In genomic region chr19:40695881-40696280, GRCh38 we compare ENCODE assay signal across 18 cellular contexts. TPM values are rescaled to one million over a fixed set of nuclear protein-coding genes. Genes with fewer than 3 reads are reported as not detected.
DNase-seq lines count a peak whose midpoint lies in the region; TF ChIP-seq lines count a peak whose summit lies in the region.
"Had no signal": no experiment of that assay in that cellular context is flagged by ENCODE, and none has a peak within 500 bp of the region (broad histone marks: within the 10 kb centered on the region; RNA-seq: fewer than 3 reads in every experiment).

No MANE protein-coding gene starts in this region.

- dilution Hi-C loops in mammary epithelial cell (cut with HindIII; ENCODE audit: low sequenced_read_pairs), result loop anchor here (10.0 kb wide), 1 partner anchor 141 kb away; no protein-coding TSS in a partner anchor

- H3K36me3 Mint-ChIP-seq in glutamatergic neuron (ENCODE audit: unreplicated experiment), result no peaks in the 10 kb centered on the region

- H3K27me3 Mint-ChIP-seq in glutamatergic neuron (ENCODE audit: unreplicated experiment), result peaks cover 7% of the 10 kb centered on the region
- H3K27me3 Mint-ChIP-seq: CD4-positive, alpha-beta T cell; CD8-positive, alpha-beta memory T cell had no signal

- peaks cover 23% of the 10 kb centered on the region for H3K4me1 Mint-ChIP-seq in glutamatergic neuron (ENCODE audit: low read depth, unreplicated experiment)

- H3K9me3 Mint-ChIP-seq in glutamatergic neuron (ENCODE audit: unreplicated experiment), result peaks cover 10% of the 10 kb centered on the region
- H3K9me3 Mint-ChIP-seq: CD14-positive monocyte; CD4-positive, alpha-beta T cell; CD8-positive, alpha-beta memory T cell had no signal

- CTCF ChIA-PET in RWPE1 (lab: Yijun Ruan, JAX) (no interaction called here), mammary epithelial cell (lab: Charles Lee; ENCODE audit: low non-redundant PET) (no interaction called here), A673 (lab: Charles Lee) (interaction anchor here (0.6 kb wide), 1 partner anchor 229 kb away, joined by 3 read pairs; the partner anchor contains the start of gene SPTBN4)

- H2AFZ ChIP-seq in mammary epithelial cell (ENCODE audit: low read depth, low read length), result no peak overlapping the region
- H2AFZ ChIP-seq: GM23248 had no signal

- H3K9ac ChIP-seq in liver (ENCODE audit: low read depth in 1 of 2, low read length in 2 of 2) (no peak overlapping the region), mammary epithelial cell (ENCODE audit: insufficient read depth, low read length) (no peak overlapping the region)
- H3K9ac ChIP-seq: GM23248 had no signal

- no peaks in the 10 kb centered on the region for H3K27me3 ChIP-seq in liver (ENCODE audit: control insufficient read depth in 4 of 4, insufficient read depth in 4 of 4, low read length in 3 of 4)
- no peaks in the 10 kb centered on the region for H3K27me3 ChIP-seq in mammary epithelial cell (ENCODE audit: insufficient read depth, low read length)
- H3K27me3 ChIP-seq in A673 (replicated peaks; ENCODE audit: insufficient read depth, low read depth, low read length, poor library complexity), result no peaks in the 10 kb centered on the region
- H3K27me3 ChIP-seq: BE2C; BLaER1 treated with 17β-estradiol and CSF1 and Interleukin-3, amounts not matched to agents 10 nM and 100 nM had no signal

- H4K20me1 ChIP-seq in mammary epithelial cell (ENCODE audit: insufficient read depth, low read length), result no peaks in the 10 kb centered on the region
- H4K20me1 ChIP-seq: BLaER1 treated with 17β-estradiol and CSF1 and Interleukin-3, amounts not matched to agents 10 nM and 100 nM had no signal

- WGBS in liver, result 55% methylated on average over 5 of the region's 5 CpGs
- 92% methylated on average over 5 of the region's 5 CpGs for WGBS in mammary epithelial cell (ENCODE audit: low coverage, missing lambda C conversion rate)

- BruUV-seq in mammary epithelial cell (replicated peaks; lab: Mats Ljungman, UMichigan), result no TSS peak
- BruUV-seq in A673 (replicated peaks; lab: Mats Ljungman, UMichigan), result no TSS peak

- no peak overlapping the region for H3K4me3 Mint-ChIP-seq in glutamatergic neuron (ENCODE audit: unreplicated experiment)
- H3K4me3 Mint-ChIP-seq: CD14-positive monocyte; CD4-positive, alpha-beta T cell had no signal

- no peak for TF ChIP-seq CTCF in RWPE1 (conservative IDR thresholded peaks at IDR 0.05; ENCODE audit: low read depth)
- TF ChIP-seq CTCF in glutamatergic neuron (IDR thresholded peaks at IDR 0.05; ENCODE audit: partially characterized antibody, unreplicated experiment), result no peak
- TF ChIP-seq CTCF in liver (IDR thresholded peaks at IDR 0.05; ENCODE audit: low read depth, low read length, missing input control), result no peak
- TF ChIP-seq CTCF in mammary epithelial cell (conservative IDR thresholded peaks at IDR 0.05 in 1 of 2, IDR thresholded peaks at IDR 0.05 in 1 of 2; ENCODE audit: extremely low read depth in 1 of 2, insufficient read depth in 1 of 2, low read depth in 1 of 2, low read length in 2 of 2), result no peak
- TF ChIP-seq CTCF in A673 (conservative IDR thresholded peaks at IDR 0.05; ENCODE audit: low read depth, low read length), result no peak

- H3K4me3 ChIP-seq in liver (ENCODE audit: low read depth in 1 of 3, low read length in 3 of 3) (no peak overlapping the region), mammary epithelial cell (replicated peaks in 1 of 3; ENCODE audit: insufficient read depth in 1 of 3, low read depth in 2 of 3, low read length in 3 of 3) (no peak overlapping the region), A673 (ENCODE audit: low read depth, low read length, poor library complexity, severe bottlenecking) (no peak overlapping the region)
- H3K4me3 ChIP-seq: BLaER1 treated with 17β-estradiol and CSF1 and Interleukin-3, amounts not matched to agents 10 nM and 100 nM; GM23248 had no signal

- peak overlapping the region; percentile 52 for H3K27ac Mint-ChIP-seq in glutamatergic neuron (ENCODE audit: unreplicated experiment)
- H3K27ac Mint-ChIP-seq: CD14-positive monocyte; CD4-positive, alpha-beta T cell had no signal

- POLR2A ChIA-PET in RWPE1 (lab: Yijun Ruan, JAX; ENCODE audit: low non-redundant PET), result no interaction called here
- POLR2A ChIA-PET in A673 (lab: Charles Lee; ENCODE audit: low non-redundant PET), result no interaction called here

- intact Hi-C loops in mammary epithelial cell (cut with micrococcal nuclease) (no loop called here), A673 (cut with micrococcal nuclease; ENCODE audit: unreplicated experiment) (no loop called here)

- peak overlapping the region; percentile 94 for H3K27ac ChIP-seq in RWPE1
- H3K27ac ChIP-seq in liver (ENCODE audit: low read depth in 1 of 2, low read length in 2 of 2), result no peak overlapping the region
- no peak overlapping the region for H3K27ac ChIP-seq in mammary epithelial cell (ENCODE audit: insufficient read depth, low read depth, low read length)
- H3K27ac ChIP-seq in A673 (ENCODE audit: low read depth, low read length, poor library complexity, severe bottlenecking), result no peak overlapping the region
- H3K27ac ChIP-seq: BLaER1 treated with 17β-estradiol and CSF1 and Interleukin-3, amounts not matched to agents 10 nM and 100 nM; GM23248 had no signal

- H3K4me1 ChIP-seq in liver (ENCODE audit: control insufficient read depth in 4 of 4, insufficient read depth in 4 of 4, low read length in 3 of 4) (peaks cover 0 to 9% (median 2%) of the 10 kb centered on the region in 4 donors), mammary epithelial cell (ENCODE audit: insufficient read depth, low read length) (peaks cover 5% of the 10 kb centered on the region), A673 (ENCODE audit: insufficient read depth, low read length, poor library complexity, severe bottlenecking) (peaks cover 9% of the 10 kb centered on the region)

- no peak for DNase-seq in RWPE1 (ENCODE audit: low spot score)
- no peak for DNase-seq in glutamatergic neuron
- no peak for DNase-seq in mammary epithelial cell
- no peak for DNase-seq in T-helper 1 cell
- DNase-seq in A673 (ENCODE audit: low spot score), result no peak
- DNase-seq: AML-193; BE2C; Calu3; CD4-positive, alpha-beta T cell; CD8-positive, alpha-beta memory T cell; DMS153; DND-41; GM23248; H7; HCEC 1CT had no signal

- no peak overlapping the region for H3K4me2 ChIP-seq in mammary epithelial cell (ENCODE audit: insufficient read depth, low read depth, low read length)
- H3K4me2 ChIP-seq: BLaER1 treated with 17β-estradiol and CSF1 and Interleukin-3, amounts not matched to agents 10 nM and 100 nM had no signal

- in situ Hi-C loops in mammary epithelial cell (cut with MboI; ENCODE audit: low sequenced_read_pairs in 2 of 2), result no loop called here

- peaks cover 3 to 28% (median 7%) of the 10 kb centered on the region in 4 donors for H3K36me3 ChIP-seq in liver (ENCODE audit: control insufficient read depth in 4 of 4, insufficient read depth in 3 of 4, low read depth in 1 of 4, low read length in 3 of 4)
- H3K36me3 ChIP-seq in mammary epithelial cell (ENCODE audit: insufficient read depth, low read length), result peaks cover 8% of the 10 kb centered on the region
- peaks cover 3% of the 10 kb centered on the region for H3K36me3 ChIP-seq in A673 (ENCODE audit: insufficient read depth, low read length, poor library complexity, severe bottlenecking)

- TF ChIP-seq RAD21 in liver (IDR thresholded peaks at IDR 0.05), result no peak

- H3K79me2 ChIP-seq in mammary epithelial cell (ENCODE audit: insufficient read depth, low read length), result no peaks in the 10 kb centered on the region

- no peaks in the 10 kb centered on the region for H3K9me3 ChIP-seq in liver (ENCODE audit: control insufficient read depth in 4 of 4, low read length in 3 of 4)
- H3K9me3 ChIP-seq in mammary epithelial cell (replicated peaks; ENCODE audit: insufficient read depth, low read length), result no peaks in the 10 kb centered on the region
- no peaks in the 10 kb centered on the region for H3K9me3 ChIP-seq in A673 (ENCODE audit: low read depth, low read length, poor library complexity, severe bottlenecking)
- H3K9me3 ChIP-seq: BE2C; BLaER1 treated with 17β-estradiol and CSF1 and Interleukin-3, amounts not matched to agents 10 nM and 100 nM had no signal

TF ChIP-seq in liver, 16 proteins besides CTCF, POLR2A, EP300 and RAD21 (continues in another document):
- TF ChIP-seq ATF3 (IDR thresholded peaks at IDR 0.05) (no peak), JUND (IDR thresholded peaks at IDR 0.05) (no peak), YY1 (IDR thresholded peaks at IDR 0.05) (no peak)

RNA-seq across cellular contexts. Expression of gene NUMBL, which starts 5.4 kb away (rescaled TPM):
- total RNA-seq in glutamatergic neuron (ENCODE audit: unreplicated experiment) (250 TPM), liver (1 to 10 TPM; 1.4 to 3.9 TPM), mammary epithelial cell (10 to 100 TPM; 12.5 to 21.2 TPM), A673 (2021) (38.4 and 49.3 TPM in 2 replicates)
- polyA plus RNA-seq in liver (1 to 10 TPM; 1.1 to 4.6 TPM), mammary epithelial cell (9.3 TPM)
- polyA minus RNA-seq in mammary epithelial cell, result 15.8 TPM

RNA-seq across cellular contexts. Expression of gene COQ8B, which starts 20.8 kb away (rescaled TPM):
- total RNA-seq in glutamatergic neuron (ENCODE audit: unreplicated experiment), result 49.9 TPM
- total RNA-seq in liver, result 10 to 100 TPM; 15.2 to 24.7 TPM
- polyA plus RNA-seq in liver, result 10 to 100 TPM in 1 of 2 donors, 1 to 10 TPM in 1; 6.4 to 30.6 TPM
- 10 to 100 TPM; 23.8 to 32.0 TPM for total RNA-seq in mammary epithelial cell
- polyA plus RNA-seq in mammary epithelial cell, result 23.0 TPM
- polyA minus RNA-seq in mammary epithelial cell, result 39.1 TPM
- 34.1 and 38.8 TPM in 2 replicates for total RNA-seq in A673 (2021)

RNA-seq across cellular contexts. Expression of gene ITPKC, which starts 21.0 kb away (rescaled TPM):
- 13.8 TPM for total RNA-seq in glutamatergic neuron (ENCODE audit: unreplicated experiment)
- total RNA-seq in liver, result 10 to 100 TPM in 1 of 2 donors, 1 to 10 TPM in 1; 5.1 to 12.5 TPM
- 10 to 100 TPM in 1 of 2 donors, 1 to 10 TPM in 1; 4.2 to 10.2 TPM for polyA plus RNA-seq in liver
- 10 to 100 TPM; 38.7 to 40.0 TPM for total RNA-seq in mammary epithelial cell
- 25.4 TPM for polyA plus RNA-seq in mammary epithelial cell
- polyA minus RNA-seq in mammary epithelial cell, result 36.0 TPM
- 7.2 and 8.5 TPM in 2 replicates for total RNA-seq in A673 (2021)

RNA-seq across cellular contexts. Expression of gene ACTMAP, which starts 54.4 kb away (rescaled TPM):
- total RNA-seq in glutamatergic neuron (ENCODE audit: unreplicated experiment), result 20.7 TPM
- total RNA-seq in liver, result 1 to 10 TPM in 1 of 2 donors, under 1 TPM in 1; 0.93 to 1.8 TPM
- polyA plus RNA-seq in liver, result 1 to 10 TPM; 4.2 to 7.7 TPM
- total RNA-seq in mammary epithelial cell, result 10 to 100 TPM in 1 of 2 donors, 1 to 10 TPM in 1; 1.0 to 15.2 TPM
- polyA plus RNA-seq in mammary epithelial cell, result 3.2 TPM
- 6.4 TPM for polyA minus RNA-seq in mammary epithelial cell
- 17.1 and 20.8 TPM in 2 replicates for total RNA-seq in A673 (2021)

RNA-seq across cellular contexts. Expression of gene SNRPA, which starts 55.1 kb away (rescaled TPM):
- total RNA-seq in glutamatergic neuron (ENCODE audit: unreplicated experiment), result 70.3 TPM
- total RNA-seq in liver, result 10 to 100 TPM; 11.8 to 27.1 TPM
- polyA plus RNA-seq in liver, result 10 to 100 TPM; 12.4 to 21.6 TPM
- 10 to 100 TPM; 28.2 to 99.3 TPM for total RNA-seq in mammary epithelial cell
- polyA plus RNA-seq in mammary epithelial cell, result 117 TPM
- polyA minus RNA-seq in mammary epithelial cell, result 257 TPM
- total RNA-seq in A673 (2021), result 167 and 179 TPM in 2 replicates
